ENCODE assay signal across 1 cellular context in genomic region chr7:17289074-17289665, GRCh38.
TF ChIP-seq lines count a peak whose summit lies in the region.

No MANE protein-coding gene starts in this region.

TF ChIP-seq in IMR-90, 13 proteins besides CTCF, POLR2A, EP300 and RAD21 (continued from another document):
- TF ChIP-seq USF2 (IDR thresholded peaks at IDR 0.05; ENCODE audit: low read depth, low read length) (no peak), FOS (IDR thresholded peaks at IDR 0.05; ENCODE audit: low read depth, low read length) (no peak), NFE2L2 (IDR thresholded peaks at IDR 0.05; ENCODE audit: low read depth, low read length) (no peak), CHD1 (IDR thresholded peaks at IDR 0.05; ENCODE audit: low read depth, low read length) (no peak), ELK1 (IDR thresholded peaks at IDR 0.05; ENCODE audit: borderline replicate concordance, low read depth, low read length) (no peak)
